In genomic region chr2:74555610-74556103, GRCh38 we compare ENCODE assay signal across 7 cellular contexts. TPM values are rescaled to one million over a fixed set of nuclear protein-coding genes. Genes with fewer than 3 reads are reported as not detected.
DNase-seq lines count a peak whose midpoint lies in the region; ATAC-seq, FAIRE-seq and TF ChIP-seq lines count a peak whose summit lies in the region.

No MANE protein-coding gene starts in this region.

- peak overlapping the region; percentile 95 for H3K4me3 Mint-ChIP-seq in activated CD8-positive, alpha-beta T cell treated with anti-CD3 and anti-CD28 coated beads, Interleukin-2, amount 10 ng/mL, durations not matched to agents 7 days and 5 days
- peak overlapping the region; percentile 94 for H3K4me3 Mint-ChIP-seq in stimulated activated memory B cell treated with anti-CD40 and anti-IgM and Interleukin-4, amounts not matched to agents 10 μg/mL and 1 μg/mL and 100 μg/mL, for 72 hours

- FAIRE-seq in urothelium cell line (lab: Jason Lieb, UNC) = no peak

- H3K36me3 Mint-ChIP-seq in activated CD8-positive, alpha-beta T cell treated with anti-CD3 and anti-CD28 coated beads, Interleukin-2, amount 10 ng/mL, durations not matched to agents 7 days and 5 days (ENCODE audit: low read depth) = peaks cover 23% of the 10 kb centered on the region
- H3K36me3 Mint-ChIP-seq in stimulated activated memory B cell treated with anti-CD40 and anti-IgM and Interleukin-4, amounts not matched to agents 10 μg/mL and 1 μg/mL and 100 μg/mL, for 72 hours = peaks cover 8% of the 10 kb centered on the region

- H3K27me3 Mint-ChIP-seq in activated CD8-positive, alpha-beta T cell treated with anti-CD3 and anti-CD28 coated beads, Interleukin-2, amount 10 ng/mL, durations not matched to agents 7 days and 5 days (ENCODE audit: low read depth) = peaks cover 10% of the 10 kb centered on the region
- H3K27me3 Mint-ChIP-seq in stimulated activated memory B cell treated with anti-CD40 and anti-IgM and Interleukin-4, amounts not matched to agents 10 μg/mL and 1 μg/mL and 100 μg/mL, for 72 hours = no peaks in the 10 kb centered on the region

- no peak for TF ChIP-seq CTCF in HL-60 (IDR thresholded peaks at IDR 0.05; ENCODE audit: insufficient read depth, low read length)

- POLR2A ChIA-PET in activated CD8-positive, alpha-beta T cell treated with anti-CD3 and anti-CD28 coated beads, Interleukin-2, amount 10 ng/mL, durations not matched to agents 7 days and 5 days (lab: Charles Lee) = interaction anchor here (0.6 to 2.2 kb wide), 9 partner anchors 9 to 97 kb away, joined by 3 to 13 read pairs (median 4); partner anchors contain the start of gene WBP1

- ATAC-seq in activated CD8-positive, alpha-beta T cell treated with anti-CD3 and anti-CD28 coated beads, Interleukin-2, amount 10 ng/mL, durations not matched to agents 7 days and 5 days = no peak
- ATAC-seq in stimulated activated memory B cell treated with anti-CD40 and anti-IgM and Interleukin-4, amounts not matched to agents 10 μg/mL and 1 μg/mL and 100 μg/mL, for 72 hours = no peak

- H3K4me1 Mint-ChIP-seq in activated CD8-positive, alpha-beta T cell treated with anti-CD3 and anti-CD28 coated beads, Interleukin-2, amount 10 ng/mL, durations not matched to agents 7 days and 5 days (ENCODE audit: low read depth) = peaks cover 45% of the 10 kb centered on the region
- peaks cover 44% of the 10 kb centered on the region for H3K4me1 Mint-ChIP-seq in stimulated activated memory B cell treated with anti-CD40 and anti-IgM and Interleukin-4, amounts not matched to agents 10 μg/mL and 1 μg/mL and 100 μg/mL, for 72 hours

- no peaks in the 10 kb centered on the region for H3K27me3 ChIP-seq in HL-60 (ENCODE audit: insufficient read depth, poor library complexity, severe bottlenecking)

- DNase-seq in HL-60 (ENCODE audit: low read depth in 1 of 2, low spot score in 1 of 2) = peak; percentile 61 to 71
- DNase-seq in activated CD8-positive, alpha-beta T cell treated with anti-CD3 and anti-CD28 coated beads, Interleukin-2, amount 10 ng/mL, durations not matched to agents 7 days and 5 days = no peak
- peak; percentile 53 for DNase-seq in islet precursor cell
- DNase-seq in NCI-H526 treated with DMSO at 0.1 percent for 48 hours (lab: John Stamatoyannopoulos, UW) = no peak
- no peak for DNase-seq in urothelium cell line (ENCODE audit: low spot score)
- DNase-seq in NCI-H2227 (lab: John Stamatoyannopoulos, UW; ENCODE audit: unreplicated experiment) = no peak

- H3K4me3 ChIP-seq in HL-60 (replicated peaks; ENCODE audit: insufficient read depth, low read length) = peak overlapping the region; percentile 84

- peak overlapping the region; percentile 94 for H3K27ac ChIP-seq in HL-60 (replicated peaks)

- peak overlapping the region; percentile 93 for H3K27ac Mint-ChIP-seq in activated CD8-positive, alpha-beta T cell treated with anti-CD3 and anti-CD28 coated beads, Interleukin-2, amount 10 ng/mL, durations not matched to agents 7 days and 5 days
- peak overlapping the region; percentile 79 for H3K27ac Mint-ChIP-seq in stimulated activated memory B cell treated with anti-CD40 and anti-IgM and Interleukin-4, amounts not matched to agents 10 μg/mL and 1 μg/mL and 100 μg/mL, for 72 hours

- CTCF ChIA-PET in activated CD8-positive, alpha-beta T cell treated with anti-CD3 and anti-CD28 coated beads, Interleukin-2, amount 10 ng/mL, durations not matched to agents 7 days and 5 days (lab: Charles Lee) = interaction anchor here (0.7 to 1.6 kb wide), 5 partner anchors 11 to 32 kb away, joined by 3 to 5 read pairs (median 3); no protein-coding TSS in a partner anchor

- no peaks in the 10 kb centered on the region for H3K9me3 Mint-ChIP-seq in activated CD8-positive, alpha-beta T cell treated with anti-CD3 and anti-CD28 coated beads, Interleukin-2, amount 10 ng/mL, durations not matched to agents 7 days and 5 days (ENCODE audit: insufficient read depth)
- H3K9me3 Mint-ChIP-seq in stimulated activated memory B cell treated with anti-CD40 and anti-IgM and Interleukin-4, amounts not matched to agents 10 μg/mL and 1 μg/mL and 100 μg/mL, for 72 hours = no peaks in the 10 kb centered on the region

RNA-seq across cellular contexts. Expression of gene DOK1, which starts 1.1 kb away (rescaled TPM):
- 10 to 100 TPM; 32.4 to 35.9 TPM for total RNA-seq in activated CD8-positive, alpha-beta T cell treated with anti-CD3 and anti-CD28 coated beads, Interleukin-2, amount 10 ng/mL, durations not matched to agents 7 days and 5 days

RNA-seq across cellular contexts. Expression of gene LOXL3, which starts 1.9 kb away (rescaled TPM):
- total RNA-seq in activated CD8-positive, alpha-beta T cell treated with anti-CD3 and anti-CD28 coated beads, Interleukin-2, amount 10 ng/mL, durations not matched to agents 7 days and 5 days = under 1 TPM; 0.21 to 0.23 TPM

RNA-seq across cellular contexts. Expression of gene HTRA2, which starts 25.9 kb away (rescaled TPM):
- total RNA-seq in activated CD8-positive, alpha-beta T cell treated with anti-CD3 and anti-CD28 coated beads, Interleukin-2, amount 10 ng/mL, durations not matched to agents 7 days and 5 days = 10 to 100 TPM; 48.0 to 49.4 TPM

RNA-seq across cellular contexts. Expression of gene AUP1, which starts 26.2 kb away (rescaled TPM):
- 100 to 1,000 TPM; 119 to 123 TPM for total RNA-seq in activated CD8-positive, alpha-beta T cell treated with anti-CD3 and anti-CD28 coated beads, Interleukin-2, amount 10 ng/mL, durations not matched to agents 7 days and 5 days

RNA-seq across cellular contexts. Expression of gene DQX1, which starts 29.6 kb away (rescaled TPM):
- total RNA-seq in activated CD8-positive, alpha-beta T cell treated with anti-CD3 and anti-CD28 coated beads, Interleukin-2, amount 10 ng/mL, durations not matched to agents 7 days and 5 days = under 1 TPM; 0.18 TPM

Comparison
In these comparisons a context has a peak if more than half of its experiments do, and no peak if none do; other contexts are left out.
1. DNase-seq: peak in HL-60 (2 of 2) and islet precursor cell (single experiment); none in activated CD8-positive, alpha-beta T cell treated with anti-CD3 and anti-CD28 coated beads, Interleukin-2, amount 10 ng/mL, durations not matched to agents 7 days and 5 days (single experiment), NCI-H526 treated with DMSO at 0.1 percent for 48 hours (single experiment), urothelium cell line (single experiment) and NCI-H2227 (single experiment).